9 cellular contexts compared by ENCODE assay signal in genomic region chr1:207335695-207336363, GRCh38. TPM values are rescaled to one million over a fixed set of nuclear protein-coding genes. Genes with fewer than 3 reads are reported as not detected.
DNase-seq lines count a peak whose midpoint lies in the region; ATAC-seq, FAIRE-seq and TF ChIP-seq lines count a peak whose summit lies in the region.
"Had no signal": no experiment of that assay in that cellular context is flagged by ENCODE, and none has a peak within 500 bp of the region (broad histone marks: within the 10 kb centered on the region; RNA-seq: fewer than 3 reads in every experiment).

No MANE protein-coding gene starts in this region.

- peak; percentile 54 for ATAC-seq in CD4-positive, alpha-beta T cell (ENCODE audit: poor library complexity)
- ATAC-seq in HG03139 (IDR thresholded peaks at IDR 0.05; ENCODE audit: unreplicated experiment) (peak; percentile 44), memory B cell (ENCODE audit: low read depth) (peak; percentile 51)

- H3K27me3 Mint-ChIP-seq in CD4-positive, alpha-beta T cell = no peaks in the 10 kb centered on the region
- no peaks in the 10 kb centered on the region for H3K27me3 Mint-ChIP-seq in activated CD4-positive, alpha-beta memory T cell treated with anti-CD3 and anti-CD28 coated beads, Interleukin-2, amount 10 ng/mL, durations not matched to agents 7 days and 5 days
- H3K27me3 Mint-ChIP-seq in memory B cell (no peaks in the 10 kb centered on the region), osteocyte (ENCODE audit: unreplicated experiment) (peaks cover 10% of the 10 kb centered on the region)
- H3K27me3 Mint-ChIP-seq: brain had no signal

- no peaks in the 10 kb centered on the region for H3K27me3 ChIP-seq in CD4-positive, alpha-beta T cell (ENCODE audit: control insufficient read depth, insufficient read depth, low read length)

- H3K4me1 Mint-ChIP-seq in CD4-positive, alpha-beta T cell (ENCODE audit: low read depth) = peaks cover 64% of the 10 kb centered on the region
- H3K4me1 Mint-ChIP-seq in activated CD4-positive, alpha-beta memory T cell treated with anti-CD3 and anti-CD28 coated beads, Interleukin-2, amount 10 ng/mL, durations not matched to agents 7 days and 5 days = peaks cover 57% of the 10 kb centered on the region
- H3K4me1 Mint-ChIP-seq in memory B cell (peaks cover 39% of the 10 kb centered on the region), osteocyte (ENCODE audit: unreplicated experiment) (no peaks in the 10 kb centered on the region)
- H3K4me1 Mint-ChIP-seq: brain had no signal

- DNase-seq in CD4-positive, alpha-beta T cell = no peak
- no peak for DNase-seq in GM19239 (ENCODE audit: insufficient read length, low spot score)
- DNase-seq in activated CD4-positive, alpha-beta memory T cell treated with anti-CD3 and anti-CD28 coated beads, Interleukin-2, amount 10 ng/mL, durations not matched to agents 7 days and 5 days = no peak
- peak in 1 of 2 donors; percentile 56 for DNase-seq in memory B cell (ENCODE audit: low spot score in 2 of 2)
- no peak for DNase-seq in NCI-H69 (lab: John Stamatoyannopoulos, UW)
- no peak for DNase-seq in osteocyte (ENCODE audit: extremely low spot score, unreplicated experiment)
- DNase-seq in AG08396 (ENCODE audit: low spot score) = no peak

- H3K9me3 ChIP-seq in CD4-positive, alpha-beta T cell (ENCODE audit: control insufficient read depth, low read length) = peaks cover 22% of the 10 kb centered on the region

- POLR2A ChIA-PET in CD4-positive, alpha-beta T cell (lab: Charles Lee) = interaction anchor here (1.1 to 5.3 kb wide), 5 partner anchors 9 to 246 kb away, joined by 3 to 66 read pairs (median 3); partner anchors contain the start of gene CD55
- POLR2A ChIA-PET in activated CD4-positive, alpha-beta memory T cell treated with anti-CD3 and anti-CD28 coated beads, Interleukin-2, amount 10 ng/mL, durations not matched to agents 7 days and 5 days (lab: Charles Lee) = interaction anchor here (0.8 to 5.3 kb wide), 12 partner anchors 12 to 283 kb away, joined by 3 to 182 read pairs (median 3); partner anchors contain the start of genes CD55 and PFKFB2

- peak overlapping the region; percentile 81 for H3K27ac Mint-ChIP-seq in CD4-positive, alpha-beta T cell
- peak overlapping the region; percentile 92 for H3K27ac Mint-ChIP-seq in activated CD4-positive, alpha-beta memory T cell treated with anti-CD3 and anti-CD28 coated beads, Interleukin-2, amount 10 ng/mL, durations not matched to agents 7 days and 5 days
- H3K27ac Mint-ChIP-seq in memory B cell (peak overlapping the region; percentile 100), osteocyte (ENCODE audit: unreplicated experiment) (no peak overlapping the region)
- H3K27ac Mint-ChIP-seq: brain had no signal

- intact Hi-C loops in CD4-positive, alpha-beta T cell (cut with DNase I, micrococcal nuclease) = loop anchor here in 1 of 2 experiments (2.0 kb wide), 1 partner anchor 15 kb away; the partner anchor contains the start of gene CD55

- H3K4me3 Mint-ChIP-seq in CD4-positive, alpha-beta T cell = peak overlapping the region; percentile 68
- H3K4me3 Mint-ChIP-seq in activated CD4-positive, alpha-beta memory T cell treated with anti-CD3 and anti-CD28 coated beads, Interleukin-2, amount 10 ng/mL, durations not matched to agents 7 days and 5 days = peak overlapping the region; percentile 56
- peak overlapping the region; percentile 77 for H3K4me3 Mint-ChIP-seq in memory B cell
- no peak overlapping the region for H3K4me3 Mint-ChIP-seq in osteocyte (ENCODE audit: unreplicated experiment)
- H3K4me3 Mint-ChIP-seq: brain had no signal

- CTCF ChIA-PET in CD4-positive, alpha-beta T cell (lab: Charles Lee) = interaction anchor here (0.9 to 2.9 kb wide), 2 partner anchors 10 to 14 kb away, joined by 3 to 16 read pairs; partner anchors contain the start of gene CD55
- CTCF ChIA-PET in activated CD4-positive, alpha-beta memory T cell treated with anti-CD3 and anti-CD28 coated beads, Interleukin-2, amount 10 ng/mL, durations not matched to agents 7 days and 5 days (lab: Charles Lee) = interaction anchor here (0.9 to 3.8 kb wide), 10 partner anchors 10 to 402 kb away, joined by 3 to 40 read pairs (median 3); partner anchors contain the start of genes CD55 and PFKFB2

- TF ChIP-seq CTCF in CD4-positive, alpha-beta T cell (IDR thresholded peaks at IDR 0.05) = no peak
- no peak for TF ChIP-seq CTCF in osteocyte (IDR thresholded peaks at IDR 0.05)

- H3K27ac ChIP-seq in CD4-positive, alpha-beta T cell (ENCODE audit: low read depth, low read length) = peak overlapping the region; percentile 48

- peaks cover 96% of the 10 kb centered on the region for H3K36me3 Mint-ChIP-seq in CD4-positive, alpha-beta T cell (ENCODE audit: low read depth)
- H3K36me3 Mint-ChIP-seq in activated CD4-positive, alpha-beta memory T cell treated with anti-CD3 and anti-CD28 coated beads, Interleukin-2, amount 10 ng/mL, durations not matched to agents 7 days and 5 days (ENCODE audit: low read depth) = peaks cover 81% of the 10 kb centered on the region
- H3K36me3 Mint-ChIP-seq in memory B cell (peaks cover 34% of the 10 kb centered on the region), osteocyte (ENCODE audit: unreplicated experiment) (no peaks in the 10 kb centered on the region)

- FAIRE-seq in GM19239 (lab: Jason Lieb, UNC) = peak; percentile 96

- peaks cover 16% of the 10 kb centered on the region for H3K9me3 Mint-ChIP-seq in CD4-positive, alpha-beta T cell
- H3K9me3 Mint-ChIP-seq in activated CD4-positive, alpha-beta memory T cell treated with anti-CD3 and anti-CD28 coated beads, Interleukin-2, amount 10 ng/mL, durations not matched to agents 7 days and 5 days = peaks cover 14% of the 10 kb centered on the region
- peaks cover 1% of the 10 kb centered on the region for H3K9me3 Mint-ChIP-seq in memory B cell
- H3K9me3 Mint-ChIP-seq in osteocyte (ENCODE audit: unreplicated experiment) = peaks cover 13% of the 10 kb centered on the region

RNA-seq across cellular contexts. Expression of gene CD55, which starts 14.4 kb away (rescaled TPM):
- total RNA-seq in CD4-positive, alpha-beta T cell = 100 to 1,000 TPM; 218 to 229 TPM
- total RNA-seq in activated CD4-positive, alpha-beta memory T cell treated with anti-CD3 and anti-CD28 coated beads, Interleukin-2, amount 10 ng/mL, durations not matched to agents 7 days and 5 days = 10 to 100 TPM; 82.1 to 86.2 TPM
- total RNA-seq in osteocyte = 2.7 and 3.3 TPM in 2 replicates

Comparison
In these comparisons a context has a peak if more than half of its experiments do, and no peak if none do; other contexts are left out.
1. RNA of gene CD55, which starts 14.4 kb away (total RNA-seq): 218 to 229 TPM in CD4-positive, alpha-beta T cell and 82.1 to 86.2 TPM in activated CD4-positive, alpha-beta memory T cell treated with anti-CD3 and anti-CD28 coated beads, Interleukin-2, amount 10 ng/mL, durations not matched to agents 7 days and 5 days; 2.7 to 3.3 TPM in osteocyte; every median in the first group is over 10 times any median in the second.
2. Peak in every context shown above with its lines, with median percentiles within 50 percentile points of each other: ATAC-seq.